ENCODE assay signal across 24 cellular contexts in genomic region chr10:87713707-87714106, GRCh38.
"Had no signal": no experiment of that assay in that cellular context is flagged by ENCODE, and none has a peak within 500 bp of the region (broad histone marks: within the 10 kb centered on the region; RNA-seq: fewer than 3 reads in every experiment).

No MANE protein-coding gene starts in this region.

- H3K4me3 ChIP-seq: spleen, thoracic aorta had no signal

- H3K27me3 ChIP-seq: foreskin keratinocyte, spleen had no signal

- ATAC-seq: activated T-cell treated with anti-CD3 and anti-CD28 coated beads, Interleukin-2, amount 50 U/mL, for 4 hours; foreskin keratinocyte; left ventricle myocardium superior had no signal

- H3K9me3 Mint-ChIP-seq: activated T-cell treated with anti-CD3 and anti-CD28 coated beads, Interleukin-2, amount 50 U/mL, for 4 hours; activated T-helper 2 cell treated with anti-CD3 and anti-CD28 coated beads, Interferon-gamma antibody, Interleukin-2, Interleukin-4, amounts not matched to agents 10 μg/mL and 5 μg/mL and 100 μg/mL, durations not matched to agents 14 hours and 24 hours and 36 hours; nephron progenitor cell; T-helper 1 cell treated with Interleukin-12 subunit alpha and Interleukin-12 subunit beta and Interleukin-4 antibody, amounts not matched to agents 30 μg/mL and 1 μg/mL, for 36 hours had no signal

- DNase-seq: activated CD4-positive, alpha-beta T cell treated with anti-CD3 and anti-CD28 coated beads for 4 hours; activated CD4-positive, alpha-beta T cell treated with anti-CD3 and anti-CD28 coated beads, Interleukin-2, amount 50 U/mL, for 48 hours; activated CD4-positive, CD25-positive, alpha-beta regulatory T cell; activated CD8-positive, alpha-beta memory T cell treated with anti-CD3 and anti-CD28 coated beads, Interleukin-2, amount 50 U/mL, for 48 hours; activated naive CD4-positive, alpha-beta T cell; activated T-cell treated with anti-CD3 and anti-CD28 coated beads, Interleukin-2, amount 50 U/mL, for 4 hours; amniotic stem cell; effector CD4-positive, alpha-beta T cell; erythroblast; foreskin keratinocyte; hippocampal formation; kidney glomerular epithelial cell; left ventricle myocardium superior; mesenchymal stem cell; nephron progenitor cell; occipital lobe; spleen; stimulated activated CD4-positive, alpha-beta T cell treated with anti-CD3 and anti-CD28 coated beads, Interleukin-4, amount 100 ng/mL, for 1 hour; stimulated activated naive CD4-positive, alpha-beta T cell; T1000 had no signal

- H3K4me1 ChIP-seq: foreskin keratinocyte had no signal

- H3K4me3 Mint-ChIP-seq: activated naive CD8-positive, alpha-beta T cell; activated T-cell treated with anti-CD3 and anti-CD28 coated beads, Interleukin-2, amount 50 U/mL, for 4 hours; nephron progenitor cell; T-helper 1 cell treated with Interleukin-12 subunit alpha and Interleukin-12 subunit beta and Interleukin-4 antibody, amounts not matched to agents 30 μg/mL and 1 μg/mL, for 36 hours had no signal

- H3K9me3 ChIP-seq: spleen, thoracic aorta had no signal

- H3K27ac Mint-ChIP-seq: activated naive CD8-positive, alpha-beta T cell; activated T-helper 2 cell treated with anti-CD3 and anti-CD28 coated beads, Interferon-gamma antibody, Interleukin-2, Interleukin-4, amounts not matched to agents 10 μg/mL and 5 μg/mL and 100 μg/mL, durations not matched to agents 14 hours and 24 hours and 36 hours; T-helper 1 cell treated with Interleukin-12 subunit alpha and Interleukin-12 subunit beta and Interleukin-4 antibody, amounts not matched to agents 30 μg/mL and 1 μg/mL, for 36 hours had no signal

- H3K36me3 ChIP-seq: spleen, thoracic aorta had no signal

- H3K27ac ChIP-seq: foreskin keratinocyte, thoracic aorta had no signal

- H3K36me3 Mint-ChIP-seq: activated naive CD8-positive, alpha-beta T cell had no signal
